9 cellular contexts compared by ENCODE assay signal in the genomic region with DNA sequence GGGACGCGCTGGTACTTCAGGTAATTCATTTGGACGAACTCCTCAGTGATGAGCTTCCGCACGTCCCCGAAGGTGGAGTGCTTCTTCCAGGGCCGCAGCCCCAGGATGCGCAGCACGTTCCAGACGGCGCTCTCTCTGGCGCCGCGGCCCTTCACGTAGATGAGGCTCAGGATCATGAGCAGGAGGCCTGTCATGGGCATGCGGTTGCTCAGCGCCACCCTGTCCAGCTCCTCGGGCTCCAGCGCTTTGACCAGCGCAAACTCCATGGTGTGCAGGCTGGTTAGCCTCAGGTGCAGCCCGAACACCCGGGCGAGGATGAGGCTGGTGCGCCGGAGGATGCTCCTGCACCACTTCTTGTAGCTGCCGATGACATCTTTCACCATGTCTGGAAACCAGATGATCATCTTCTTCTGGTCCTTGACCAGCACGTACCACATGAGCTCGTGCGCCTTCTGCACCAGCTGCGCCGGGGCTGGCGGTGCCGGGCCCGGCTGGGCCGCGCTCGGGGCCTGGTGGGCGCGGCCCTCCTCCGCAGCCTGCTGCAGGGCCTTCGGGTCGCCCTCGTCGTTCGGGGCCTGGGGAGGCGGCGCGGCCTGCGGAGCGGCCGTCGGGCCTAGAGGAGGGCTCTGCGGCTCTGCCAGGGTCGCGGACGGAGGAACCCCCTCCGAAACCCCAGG. TPM values are rescaled to one million over a fixed set of nuclear protein-coding genes. Genes with fewer than 3 reads are reported as not detected.
DNase-seq lines count a peak whose midpoint lies in the region; ATAC-seq and TF ChIP-seq lines count a peak whose summit lies in the region.
"Had no signal": no experiment of that assay in that cellular context is flagged by ENCODE, and none has a peak within 500 bp of the region (broad histone marks: within the 10 kb centered on the region; RNA-seq: fewer than 3 reads in every experiment).

No MANE protein-coding gene starts in this region.

- peak; percentile 22 for DNase-seq in NCI-H2227 (lab: John Stamatoyannopoulos, UW; ENCODE audit: unreplicated experiment)
- DNase-seq in NCI-H2227 treated with DMSO at 0.1 percent for 48 hours (lab: John Stamatoyannopoulos, UW) = no peak
- no peak for DNase-seq in epithelial cell of proximal tubule (ENCODE audit: low read depth)
- peak; percentile 21 for DNase-seq in mesendoderm
- no peak for DNase-seq in DMS153 treated with DMSO at 0.1 percent for 48 hours (lab: John Stamatoyannopoulos, UW; ENCODE audit: unreplicated experiment)
- no peak for DNase-seq in NCI-H1436 (lab: John Stamatoyannopoulos, UW)
- DNase-seq: NCI-H774 had no signal

- no peak overlapping the region for H3K18ac ChIP-seq in mesendoderm (ENCODE audit: low read length)

- no peak for TF ChIP-seq CTCF in epithelial cell of proximal tubule (conservative IDR thresholded peaks at IDR 0.05; ENCODE audit: low read depth, low read length)

- H3K27ac ChIP-seq in mesendoderm (ENCODE audit: low read depth, low read length) = no peak overlapping the region
- no peak overlapping the region for H3K27ac ChIP-seq in thymus (ENCODE audit: low read depth)

- no peak overlapping the region for H2BK5ac ChIP-seq in mesendoderm (ENCODE audit: low read length)

- H3K4ac ChIP-seq in mesendoderm (ENCODE audit: low read depth, low read length) = no peak overlapping the region

- H2BK120ac ChIP-seq in mesendoderm (ENCODE audit: low read depth, low read length) = no peak overlapping the region

- H3K9ac ChIP-seq in mesendoderm (ENCODE audit: low read length) = peak overlapping the region; percentile 74

- ATAC-seq in GM19452 (IDR thresholded peaks at IDR 0.05; ENCODE audit: unreplicated experiment) = no peak

- H3K79me1 ChIP-seq in mesendoderm (ENCODE audit: low read length) = no peaks in the 10 kb centered on the region

- no peak overlapping the region for H3K23ac ChIP-seq in mesendoderm (ENCODE audit: low read length)

- H3K9me3 ChIP-seq in thymus (ENCODE audit: control insufficient read depth) = peaks cover 1% of the 10 kb centered on the region

- no peak overlapping the region for H4K5ac ChIP-seq in mesendoderm (ENCODE audit: low read length)

- H3K4me2 ChIP-seq in mesendoderm (ENCODE audit: low read length) = peak overlapping the region; percentile 72

- H3K4me3 ChIP-seq in epithelial cell of proximal tubule (ENCODE audit: low read depth, low read length) (peak overlapping the region; percentile 43), mesendoderm (ENCODE audit: low read length) (peak overlapping the region; percentile 57), thymus (ENCODE audit: low read length) (peak overlapping the region; percentile 48)

- H3K79me2 ChIP-seq in mesendoderm (ENCODE audit: control insufficient read depth, insufficient read depth, low read length) = no peaks in the 10 kb centered on the region

- no CpG with 5 or more reads among the region's 57 CpGs for WGBS in mesendoderm (ENCODE audit: extremely low coverage, insufficient coverage, low lambda C conversion rate)
- 50% methylated on average over 57 of the region's 57 CpGs for WGBS in thymus

- no peak overlapping the region for H4K8ac ChIP-seq in mesendoderm (ENCODE audit: low read depth, low read length)

- no peak overlapping the region for H2AK5ac ChIP-seq in mesendoderm (ENCODE audit: low read length)

- H3K56ac ChIP-seq in mesendoderm (ENCODE audit: low read length) = peak overlapping the region; percentile 75

- H3K27me3 ChIP-seq in mesendoderm (ENCODE audit: insufficient read depth, low read length, poor library complexity) (no peaks in the 10 kb centered on the region), thymus (ENCODE audit: control insufficient read depth, insufficient read depth) (no peaks in the 10 kb centered on the region)

- H3K36me3 ChIP-seq in mesendoderm (ENCODE audit: control insufficient read depth, insufficient read depth, low read length) (no peaks in the 10 kb centered on the region), thymus (ENCODE audit: control insufficient read depth, insufficient read depth) (no peaks in the 10 kb centered on the region)

- no peak overlapping the region for H2BK15ac ChIP-seq in mesendoderm (replicated peaks; ENCODE audit: low read depth)

- no peaks in the 10 kb centered on the region for H3K4me1 ChIP-seq in mesendoderm (ENCODE audit: control insufficient read depth, low read depth, low read length)
- no peaks in the 10 kb centered on the region for H3K4me1 ChIP-seq in thymus (ENCODE audit: control insufficient read depth, insufficient read depth, low read length)

RNA-seq across cellular contexts. Expression of gene NDN, which starts 0.5 kb away (rescaled TPM):
- 56.8 and 77.3 TPM in 2 replicates for total RNA-seq in epithelial cell of proximal tubule
- polyA plus RNA-seq in mesendoderm (2013, experiment 1 of 2) = 34.4 TPM
- 33.0 TPM for polyA plus RNA-seq in mesendoderm (2013, experiment 2 of 2)
- 21.5 TPM for polyA plus RNA-seq in thymus

RNA-seq across cellular contexts. Expression of gene MAGEL2, which starts 38.9 kb away (rescaled TPM):
- total RNA-seq in epithelial cell of proximal tubule = 0.07 and 0.23 TPM in 2 replicates
- 1.6 TPM for polyA plus RNA-seq in mesendoderm (2013, experiment 1 of 2)
- 1.5 TPM for polyA plus RNA-seq in mesendoderm (2013, experiment 2 of 2)
- 0.07 TPM for polyA plus RNA-seq in thymus

Comparison
In these comparisons a context has a peak if more than half of its experiments do, and no peak if none do; other contexts are left out.
1. DNase-seq: peak in NCI-H2227 (single experiment) and mesendoderm (single experiment); none in NCI-H2227 treated with DMSO at 0.1 percent for 48 hours (single experiment), epithelial cell of proximal tubule (single experiment), DMS153 treated with DMSO at 0.1 percent for 48 hours (single experiment) and NCI-H1436 (single experiment).
2. Peak in every context shown above with its lines, with median percentiles within 50 percentile points of each other: H3K4me3 ChIP-seq.